Comparison of ENCODE assay signal across 19 cellular contexts in genomic region chr14:76974365-76974764, GRCh38. TPM values are rescaled to one million over a fixed set of nuclear protein-coding genes. Genes with fewer than 3 reads are reported as not detected.
DNase-seq lines count a peak whose midpoint lies in the region; ATAC-seq and TF ChIP-seq lines count a peak whose summit lies in the region.
"Had no signal": no experiment of that assay in that cellular context is flagged by ENCODE, and none has a peak within 500 bp of the region (broad histone marks: within the 10 kb centered on the region; RNA-seq: fewer than 3 reads in every experiment).

No MANE protein-coding gene starts in this region.

- H3K4me1 ChIP-seq in neuronal stem cell (ENCODE audit: control insufficient read depth in 2 of 2, insufficient read depth in 1 of 2, low read depth in 1 of 2, low read length in 2 of 2): peaks cover 9 to 10% of the 10 kb centered on the region in 2 donors

- no peaks in the 10 kb centered on the region for H3K79me1 ChIP-seq in neuronal stem cell (ENCODE audit: low read depth, low read length)

- H3K36me3 Mint-ChIP-seq in activated CD4-positive, alpha-beta T cell treated with anti-CD3 and anti-CD28 coated beads, Interleukin-2, amount 10 ng/mL, durations not matched to agents 24 days and 14 days (ENCODE audit: low read depth): no peaks in the 10 kb centered on the region
- H3K36me3 Mint-ChIP-seq in activated CD4-positive, alpha-beta T cell treated with anti-CD3 and anti-CD28 coated beads, Interleukin-2, amount 10 ng/mL, durations not matched to agents 7 days and 5 days (ENCODE audit: low read depth): no peaks in the 10 kb centered on the region
- no peaks in the 10 kb centered on the region for H3K36me3 Mint-ChIP-seq in glutamatergic neuron (ENCODE audit: unreplicated experiment)
- H3K36me3 Mint-ChIP-seq: CD4-positive, alpha-beta memory T cell had no signal

- no peak overlapping the region for H3K9ac ChIP-seq in neuronal stem cell (ENCODE audit: low read depth, low read length, poor library complexity)

- peak overlapping the region; percentile 94 for H2AK5ac ChIP-seq in neuronal stem cell (ENCODE audit: low read depth, low read length)

- H3K4me2 ChIP-seq in neuronal stem cell (ENCODE audit: insufficient read depth, low read length, poor library complexity, severe bottlenecking): no peak overlapping the region
- H3K4me2 ChIP-seq: PC-9 had no signal

- H3K23ac ChIP-seq in neuronal stem cell (ENCODE audit: low read depth, low read length, poor library complexity): no peak overlapping the region

- no peak overlapping the region for H2BK5ac ChIP-seq in neuronal stem cell (ENCODE audit: low read length)

- no peak overlapping the region for H4K8ac ChIP-seq in neuronal stem cell (ENCODE audit: low read depth, low read length)

- H2BK120ac ChIP-seq in neuronal stem cell (ENCODE audit: low read depth, low read length): peak overlapping the region; percentile 81

- no peak for DNase-seq in activated CD4-positive, alpha-beta T cell treated with anti-CD3 and anti-CD28 coated beads, Interleukin-2, amount 10 ng/mL, durations not matched to agents 24 days and 14 days
- no peak for DNase-seq in activated CD4-positive, alpha-beta T cell treated with anti-CD3 and anti-CD28 coated beads, Interleukin-2, amount 10 ng/mL, durations not matched to agents 7 days and 5 days
- DNase-seq in glutamatergic neuron: no peak
- no peak for DNase-seq in neuronal stem cell (ENCODE audit: low spot score)
- no peak for DNase-seq in NCI-H2196 treated with DMSO at 0.1 percent for 48 hours (lab: John Stamatoyannopoulos, UW; ENCODE audit: unreplicated experiment)
- DNase-seq in nucleus accumbens (lab: John Stamatoyannopoulos, UW): no peak
- DNase-seq: 8988T; BE2C; CD4-positive, alpha-beta memory T cell; GF-D8; KG1; MV-4-11; NCI-H1694 treated with DMSO at 0.1 percent for 48 hours; NCI-H2107; NCI-H2227 treated with DMSO at 0.1 percent for 48 hours; NCI-H524 treated with DMSO at 0.1 percent for 48 hours; PC-9 had no signal

- TF ChIP-seq CTCF in glutamatergic neuron (IDR thresholded peaks at IDR 0.05; ENCODE audit: partially characterized antibody, unreplicated experiment): no peak

- H2BK15ac ChIP-seq in neuronal stem cell (ENCODE audit: low read length): peak overlapping the region; percentile 75

- H3K9me3 ChIP-seq in KOPT-K1 (ENCODE audit: insufficient read depth, low read length, poor library complexity, severe bottlenecking) (no peaks in the 10 kb centered on the region), neuronal stem cell (replicated peaks in 1 of 2; ENCODE audit: control insufficient read depth in 2 of 2, insufficient read depth in 1 of 2, low read depth in 1 of 2, low read length in 2 of 2) (no peaks in the 10 kb centered on the region)
- H3K9me3 ChIP-seq: BE2C had no signal

- no peak overlapping the region for H3K4ac ChIP-seq in neuronal stem cell (ENCODE audit: low read length)

- no peaks in the 10 kb centered on the region for H3K36me3 ChIP-seq in KOPT-K1 (ENCODE audit: insufficient read depth, low read length)
- no peaks in the 10 kb centered on the region for H3K36me3 ChIP-seq in neuronal stem cell (replicated peaks in 1 of 2; ENCODE audit: control insufficient read depth in 2 of 2, insufficient read depth in 2 of 2, low read length in 2 of 2)
- H3K36me3 ChIP-seq: BE2C had no signal

- H3K9me3 Mint-ChIP-seq in activated CD4-positive, alpha-beta T cell treated with anti-CD3 and anti-CD28 coated beads, Interleukin-2, amount 10 ng/mL, durations not matched to agents 24 days and 14 days: no peaks in the 10 kb centered on the region
- H3K9me3 Mint-ChIP-seq in activated CD4-positive, alpha-beta T cell treated with anti-CD3 and anti-CD28 coated beads, Interleukin-2, amount 10 ng/mL, durations not matched to agents 7 days and 5 days: no peaks in the 10 kb centered on the region
- H3K9me3 Mint-ChIP-seq in glutamatergic neuron (ENCODE audit: unreplicated experiment): no peaks in the 10 kb centered on the region
- H3K9me3 Mint-ChIP-seq: CD4-positive, alpha-beta memory T cell had no signal

- H3K14ac ChIP-seq in neuronal stem cell (ENCODE audit: low read length): no peak overlapping the region

- H4K91ac ChIP-seq in neuronal stem cell (ENCODE audit: low read depth, low read length, poor library complexity): no peak overlapping the region

- H3K4me3 Mint-ChIP-seq in activated CD4-positive, alpha-beta T cell treated with anti-CD3 and anti-CD28 coated beads, Interleukin-2, amount 10 ng/mL, durations not matched to agents 24 days and 14 days: no peak overlapping the region
- H3K4me3 Mint-ChIP-seq in activated CD4-positive, alpha-beta T cell treated with anti-CD3 and anti-CD28 coated beads, Interleukin-2, amount 10 ng/mL, durations not matched to agents 7 days and 5 days: no peak overlapping the region
- H3K4me3 Mint-ChIP-seq in glutamatergic neuron (ENCODE audit: unreplicated experiment): peak overlapping the region; percentile 23
- H3K4me3 Mint-ChIP-seq: CD4-positive, alpha-beta memory T cell had no signal

- H3K27me3 ChIP-seq in neuronal stem cell (ENCODE audit: control insufficient read depth in 3 of 3, insufficient read depth in 3 of 3, low read depth in 1 of 3, low read length in 3 of 3): no peaks in the 10 kb centered on the region
- H3K27me3 ChIP-seq: BE2C had no signal

- ATAC-seq in GM18505 (IDR thresholded peaks at IDR 0.05; ENCODE audit: unreplicated experiment): no peak

- WGBS in neuronal stem cell (ENCODE audit: extremely low coverage in 2 of 2, insufficient read length in 2 of 2, insufficient replicate concordance in 1 of 2), 2 donors: no CpG with 5 or more reads among the region's 2 CpGs

- H2AFZ ChIP-seq in neuronal stem cell (ENCODE audit: low read length): no peak overlapping the region
- H2AFZ ChIP-seq: PC-9 had no signal

- no peak overlapping the region for H3K18ac ChIP-seq in neuronal stem cell (ENCODE audit: low read length)

- POLR2A ChIA-PET in activated CD4-positive, alpha-beta T cell treated with anti-CD3 and anti-CD28 coated beads, Interleukin-2, amount 10 ng/mL, durations not matched to agents 7 days and 5 days (lab: Charles Lee): no interaction called here

- peaks cover 25% of the 10 kb centered on the region for H3K4me1 Mint-ChIP-seq in activated CD4-positive, alpha-beta T cell treated with anti-CD3 and anti-CD28 coated beads, Interleukin-2, amount 10 ng/mL, durations not matched to agents 24 days and 14 days
- H3K4me1 Mint-ChIP-seq in activated CD4-positive, alpha-beta T cell treated with anti-CD3 and anti-CD28 coated beads, Interleukin-2, amount 10 ng/mL, durations not matched to agents 7 days and 5 days: peaks cover 22% of the 10 kb centered on the region
- H3K4me1 Mint-ChIP-seq in glutamatergic neuron (ENCODE audit: low read depth, unreplicated experiment): peaks cover 5% of the 10 kb centered on the region

- CTCF ChIA-PET in activated CD4-positive, alpha-beta T cell treated with anti-CD3 and anti-CD28 coated beads, Interleukin-2, amount 10 ng/mL, durations not matched to agents 7 days and 5 days (lab: Charles Lee): interaction anchor here (0.6 to 5.5 kb wide), 12 partner anchors 8 to 103 kb away, joined by 3 to 35 read pairs (median 4); no protein-coding TSS in a partner anchor

- peak overlapping the region; percentile 29 for H3K27ac Mint-ChIP-seq in activated CD4-positive, alpha-beta T cell treated with anti-CD3 and anti-CD28 coated beads, Interleukin-2, amount 10 ng/mL, durations not matched to agents 24 days and 14 days
- H3K27ac Mint-ChIP-seq in activated CD4-positive, alpha-beta T cell treated with anti-CD3 and anti-CD28 coated beads, Interleukin-2, amount 10 ng/mL, durations not matched to agents 7 days and 5 days: no peak overlapping the region
- peak overlapping the region; percentile 16 for H3K27ac Mint-ChIP-seq in glutamatergic neuron (ENCODE audit: unreplicated experiment)

- no peak overlapping the region for H2BK12ac ChIP-seq in neuronal stem cell (ENCODE audit: low read length)

- intact Hi-C loops in activated CD4-positive, alpha-beta T cell treated with anti-CD3 and anti-CD28 coated beads, Interleukin-2, amount 10 ng/mL, durations not matched to agents 24 days and 14 days (cut with micrococcal nuclease): no loop called here

- no peak overlapping the region for H3K4me3 ChIP-seq in neuronal stem cell (ENCODE audit: low read length in 2 of 2)
- H3K4me3 ChIP-seq: PC-9 had no signal

- no peak for TF ChIP-seq POLR2A in GM18505 (IDR thresholded peaks at IDR 0.05; ENCODE audit: borderline replicate concordance, extremely low read depth, insufficient read depth, insufficient read length)

- H3K27ac ChIP-seq in KOPT-K1 (ENCODE audit: low read depth, low read length, poor library complexity, severe bottlenecking) (peak overlapping the region; percentile 66), neuronal stem cell (replicated peaks; ENCODE audit: low read length) (no peak overlapping the region)
- H3K27ac ChIP-seq: PC-9 had no signal

- no peaks in the 10 kb centered on the region for H3K27me3 Mint-ChIP-seq in activated CD4-positive, alpha-beta T cell treated with anti-CD3 and anti-CD28 coated beads, Interleukin-2, amount 10 ng/mL, durations not matched to agents 24 days and 14 days
- no peaks in the 10 kb centered on the region for H3K27me3 Mint-ChIP-seq in activated CD4-positive, alpha-beta T cell treated with anti-CD3 and anti-CD28 coated beads, Interleukin-2, amount 10 ng/mL, durations not matched to agents 7 days and 5 days
- no peaks in the 10 kb centered on the region for H3K27me3 Mint-ChIP-seq in glutamatergic neuron (ENCODE audit: unreplicated experiment)
- H3K27me3 Mint-ChIP-seq: CD4-positive, alpha-beta memory T cell had no signal

RNA-seq across cellular contexts. Expression of gene IRF2BPL, which starts 54.1 kb away (rescaled TPM):
- 32.8 and 34.8 TPM in 2 replicates for total RNA-seq in activated CD4-positive, alpha-beta T cell treated with anti-CD3 and anti-CD28 coated beads, Interleukin-2, amount 10 ng/mL, durations not matched to agents 24 days and 14 days
- 10 to 100 TPM; 26.0 to 29.9 TPM for total RNA-seq in activated CD4-positive, alpha-beta T cell treated with anti-CD3 and anti-CD28 coated beads, Interleukin-2, amount 10 ng/mL, durations not matched to agents 7 days and 5 days
- 23.3 TPM for total RNA-seq in glutamatergic neuron (ENCODE audit: unreplicated experiment)
- 12.3 TPM for polyA plus RNA-seq in neuronal stem cell (2013, experiment 1 of 2)
- 12.4 TPM for polyA plus RNA-seq in neuronal stem cell (2013, experiment 2 of 2)
